Comparison of ENCODE assay signal across 18 cellular contexts in the genomic region with DNA sequence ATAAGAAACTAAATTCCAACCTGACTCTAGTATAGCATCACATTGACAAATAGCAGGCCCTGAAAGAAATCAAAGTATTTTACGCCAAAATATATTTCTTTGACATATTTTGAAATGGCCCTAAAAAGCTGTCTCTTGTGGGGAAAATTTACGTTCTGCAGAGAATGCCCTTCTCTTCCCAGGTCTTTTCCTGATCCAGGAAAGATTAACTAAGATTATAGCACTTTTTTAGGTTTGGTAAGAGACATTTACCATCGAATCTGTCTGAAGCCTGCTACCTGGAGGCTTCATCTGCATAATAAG.
DNase-seq lines count a peak whose midpoint lies in the region; ATAC-seq and TF ChIP-seq lines count a peak whose summit lies in the region.
"Had no signal": no experiment of that assay in that cellular context is flagged by ENCODE, and none has a peak within 500 bp of the region (broad histone marks: within the 10 kb centered on the region; RNA-seq: fewer than 3 reads in every experiment).

No MANE protein-coding gene starts in this region.

- H3K9me3 Mint-ChIP-seq in brain (peaks cover 0 to 6% (median 0%) of the 10 kb centered on the region in 5 experiments), neural progenitor cell (peaks cover 7% of the 10 kb centered on the region)

- no peaks in the 10 kb centered on the region for H3K36me3 ChIP-seq in Loucy (ENCODE audit: insufficient read depth, low read length)
- no peaks in the 10 kb centered on the region for H3K36me3 ChIP-seq in neural progenitor cell
- H3K36me3 ChIP-seq in SK-N-SH (replicated peaks in 1 of 2; ENCODE audit: control insufficient read depth in 1 of 2, insufficient read depth in 2 of 2, low read length in 1 of 2) = no peaks in the 10 kb centered on the region
- H3K36me3 ChIP-seq: HAP-1 had no signal

- TF ChIP-seq EP300 in SK-N-SH (IDR thresholded peaks at IDR 0.05; ENCODE audit: borderline replicate concordance in 1 of 2, low read depth in 1 of 2, low read length in 1 of 2) = no peak

- H3K9ac ChIP-seq in Loucy (ENCODE audit: low read depth, low read length, poor library complexity, severe bottlenecking) (no peak overlapping the region), neural progenitor cell (no peak overlapping the region), SK-N-SH (no peak overlapping the region)

- TF ChIP-seq CTCF in Loucy (conservative IDR thresholded peaks at IDR 0.05; ENCODE audit: low read length) = no peak
- TF ChIP-seq CTCF in brain (conservative IDR thresholded peaks at IDR 0.05) = no peak
- TF ChIP-seq CTCF in neural progenitor cell (IDR thresholded peaks at IDR 0.05) = no peak
- no peak for TF ChIP-seq CTCF in SK-N-SH (IDR thresholded peaks at IDR 0.05)

- H3K4me3 Mint-ChIP-seq in brain = no peak overlapping the region
- H3K4me3 Mint-ChIP-seq in neural progenitor cell = no peak overlapping the region

- H3K27ac Mint-ChIP-seq in brain (peak overlapping the region; percentile 33 to 84 (median 82)), neural progenitor cell (no peak overlapping the region)

- H3K9me2 ChIP-seq in Loucy (replicated peaks; ENCODE audit: low read depth, low read length) = no peaks in the 10 kb centered on the region
- H3K9me2 ChIP-seq in SK-N-SH = no peaks in the 10 kb centered on the region

- H3K4me2 ChIP-seq in Loucy (ENCODE audit: low read depth, low read length, poor library complexity, severe bottlenecking) = peak overlapping the region; percentile 51
- H3K4me2 ChIP-seq in neural progenitor cell = peak overlapping the region; percentile 18
- H3K4me2 ChIP-seq in SK-N-SH = no peak overlapping the region

- H3K4me1 ChIP-seq in Loucy (ENCODE audit: insufficient read depth, low read length, poor library complexity, severe bottlenecking) = peaks cover 26% of the 10 kb centered on the region
- peaks cover 36% of the 10 kb centered on the region for H3K4me1 ChIP-seq in neural progenitor cell
- H3K4me1 ChIP-seq in SK-N-SH (ENCODE audit: control insufficient read depth in 1 of 2, insufficient read depth in 2 of 2, low read depth in 1 of 2, low read length in 1 of 2) = peaks cover 0 to 7% of the 10 kb centered on the region in 2 experiments; a peak in 2 of 4 replicates

- 66% methylated on average over 3 of the region's 3 CpGs for WGBS in SK-N-SH (ENCODE audit: low lambda C conversion rate)

- H3K4me3 ChIP-seq in Loucy (ENCODE audit: low read length, poor library complexity, severe bottlenecking) (no peak overlapping the region), neural progenitor cell (no peak overlapping the region), SK-N-SH (ENCODE audit: low read depth in 2 of 2, low read length in 1 of 2) (no peak overlapping the region)
- H3K4me3 ChIP-seq: HAP-1 had no signal

- no peaks in the 10 kb centered on the region for H3F3A ChIP-seq in Loucy (ENCODE audit: low read depth)
- H3F3A ChIP-seq in neural progenitor cell (ENCODE audit: low read depth) = peaks cover 38% of the 10 kb centered on the region
- H3F3A ChIP-seq in SK-N-SH (replicated peaks; ENCODE audit: insufficient read depth) = peaks cover 6% of the 10 kb centered on the region

- no peaks in the 10 kb centered on the region for H3K9me3 ChIP-seq in Loucy (ENCODE audit: insufficient read depth, low read depth, low read length)
- H3K9me3 ChIP-seq in neural progenitor cell (ENCODE audit: low read depth) = no peaks in the 10 kb centered on the region
- no peaks in the 10 kb centered on the region for H3K9me3 ChIP-seq in SK-N-SH
- H3K9me3 ChIP-seq: HAP-1 had no signal

- H3K27me3 ChIP-seq in Loucy (ENCODE audit: insufficient read depth, low read length, poor library complexity, severe bottlenecking) (no peaks in the 10 kb centered on the region), neural progenitor cell (no peaks in the 10 kb centered on the region), SK-N-SH (ENCODE audit: insufficient read depth) (no peaks in the 10 kb centered on the region)

- H3K36me3 Mint-ChIP-seq in brain = no peaks in the 10 kb centered on the region
- no peaks in the 10 kb centered on the region for H3K36me3 Mint-ChIP-seq in neural progenitor cell

- ATAC-seq in GM19328 (IDR thresholded peaks at IDR 0.05; ENCODE audit: unreplicated experiment) = no peak
- no peak for ATAC-seq in GM21381 (IDR thresholded peaks at IDR 0.05; ENCODE audit: unreplicated experiment)
- ATAC-seq: HepG2 had no signal

- peaks cover 84% of the 10 kb centered on the region for H3K4me1 Mint-ChIP-seq in brain
- peaks cover 20% of the 10 kb centered on the region for H3K4me1 Mint-ChIP-seq in neural progenitor cell

- DNase-seq in neural progenitor cell (ENCODE audit: low spot score) (no peak), SK-N-SH (no peak), 8988T (no peak)
- DNase-seq: AML-193, DMS 273 treated with DMSO at 0.1 percent for 48 hours, DND-41, KBM-7, MV-4-11, NCI-H1694 treated with DMSO at 0.1 percent for 48 hours, NCI-H2227 treated with DMSO at 0.1 percent for 48 hours, NCI-H510A treated with DMSO at 0.1 percent for 48 hours, NCI-H774 had no signal

- no peak overlapping the region for H2AFZ ChIP-seq in Loucy (ENCODE audit: low read length)
- H2AFZ ChIP-seq in neural progenitor cell (replicated peaks) = peak overlapping the region; percentile 63
- no peak overlapping the region for H2AFZ ChIP-seq in SK-N-SH (ENCODE audit: low read depth)

- no peak for TF ChIP-seq RAD21 in SK-N-SH (IDR thresholded peaks at IDR 0.05; ENCODE audit: low read length)

- H3K27me3 Mint-ChIP-seq in brain (no peaks in the 10 kb centered on the region), neural progenitor cell (ENCODE audit: insufficient read depth, low read depth) (peaks cover 5% of the 10 kb centered on the region)

- CTCF ChIA-PET in SK-N-SH (lab: Yijun Ruan, JAX) = no interaction called here

- H4K20me1 ChIP-seq in Loucy (ENCODE audit: insufficient read depth, low read length, poor library complexity, severe bottlenecking) (no peaks in the 10 kb centered on the region), neural progenitor cell (ENCODE audit: low read depth) (no peaks in the 10 kb centered on the region), SK-N-SH (ENCODE audit: insufficient read depth) (no peaks in the 10 kb centered on the region)

- POLR2A ChIA-PET in SK-N-SH (lab: Yijun Ruan, JAX) = no interaction called here

- peak overlapping the region; percentile 11 for H3K27ac ChIP-seq in neural progenitor cell
- no peak overlapping the region for H3K27ac ChIP-seq in SK-N-SH (ENCODE audit: low read depth in 2 of 2, low read length in 1 of 2)

- H3K79me2 ChIP-seq in Loucy (ENCODE audit: insufficient read depth, low read length) (no peaks in the 10 kb centered on the region), neural progenitor cell (ENCODE audit: low read depth) (no peaks in the 10 kb centered on the region), SK-N-SH (ENCODE audit: insufficient read depth) (no peaks in the 10 kb centered on the region)

TF ChIP-seq in SK-N-SH, 30 proteins besides CTCF, POLR2A, EP300 and RAD21 (continues in another document):
- TF ChIP-seq EZH2phosphoT487 (IDR thresholded peaks at IDR 0.05; ENCODE audit: borderline replicate concordance, low read depth) (no peak), RFX5 (IDR thresholded peaks at IDR 0.05; ENCODE audit: low read length) (no peak), FOXM1 (IDR thresholded peaks at IDR 0.05; ENCODE audit: low read depth) (no peak), MEF2A (IDR thresholded peaks at IDR 0.05; ENCODE audit: borderline replicate concordance, low read depth) (no peak), TEAD4 (IDR thresholded peaks at IDR 0.05; ENCODE audit: borderline replicate concordance, insufficient read depth) (no peak), NRF1 (IDR thresholded peaks at IDR 0.05; ENCODE audit: low read depth, low read length) (no peak), ELF1 (IDR thresholded peaks at IDR 0.05) (no peak), SIN3A (IDR thresholded peaks at IDR 0.05; ENCODE audit: borderline replicate concordance, low read depth, low read length) (no peak), JUND (IDR thresholded peaks at IDR 0.05) (no peak), TCF12 (IDR thresholded peaks at IDR 0.05) (no peak), MXI1 (IDR thresholded peaks at IDR 0.05; ENCODE audit: low read depth, low read length) (no peak), GABPA (IDR thresholded peaks at IDR 0.05; ENCODE audit: low read depth) (no peak), SMC3 (IDR thresholded peaks at IDR 0.05; ENCODE audit: low read depth, low read length) (no peak), YY1 (IDR thresholded peaks at IDR 0.05; ENCODE audit: low read depth) (no peak), RXRA (IDR thresholded peaks at IDR 0.05; ENCODE audit: borderline replicate concordance, low read depth) (no peak), FOSL2 (IDR thresholded peaks at IDR 0.05; ENCODE audit: borderline replicate concordance, low read depth) (no peak)
- TF ChIP-seq, protein P1, sequence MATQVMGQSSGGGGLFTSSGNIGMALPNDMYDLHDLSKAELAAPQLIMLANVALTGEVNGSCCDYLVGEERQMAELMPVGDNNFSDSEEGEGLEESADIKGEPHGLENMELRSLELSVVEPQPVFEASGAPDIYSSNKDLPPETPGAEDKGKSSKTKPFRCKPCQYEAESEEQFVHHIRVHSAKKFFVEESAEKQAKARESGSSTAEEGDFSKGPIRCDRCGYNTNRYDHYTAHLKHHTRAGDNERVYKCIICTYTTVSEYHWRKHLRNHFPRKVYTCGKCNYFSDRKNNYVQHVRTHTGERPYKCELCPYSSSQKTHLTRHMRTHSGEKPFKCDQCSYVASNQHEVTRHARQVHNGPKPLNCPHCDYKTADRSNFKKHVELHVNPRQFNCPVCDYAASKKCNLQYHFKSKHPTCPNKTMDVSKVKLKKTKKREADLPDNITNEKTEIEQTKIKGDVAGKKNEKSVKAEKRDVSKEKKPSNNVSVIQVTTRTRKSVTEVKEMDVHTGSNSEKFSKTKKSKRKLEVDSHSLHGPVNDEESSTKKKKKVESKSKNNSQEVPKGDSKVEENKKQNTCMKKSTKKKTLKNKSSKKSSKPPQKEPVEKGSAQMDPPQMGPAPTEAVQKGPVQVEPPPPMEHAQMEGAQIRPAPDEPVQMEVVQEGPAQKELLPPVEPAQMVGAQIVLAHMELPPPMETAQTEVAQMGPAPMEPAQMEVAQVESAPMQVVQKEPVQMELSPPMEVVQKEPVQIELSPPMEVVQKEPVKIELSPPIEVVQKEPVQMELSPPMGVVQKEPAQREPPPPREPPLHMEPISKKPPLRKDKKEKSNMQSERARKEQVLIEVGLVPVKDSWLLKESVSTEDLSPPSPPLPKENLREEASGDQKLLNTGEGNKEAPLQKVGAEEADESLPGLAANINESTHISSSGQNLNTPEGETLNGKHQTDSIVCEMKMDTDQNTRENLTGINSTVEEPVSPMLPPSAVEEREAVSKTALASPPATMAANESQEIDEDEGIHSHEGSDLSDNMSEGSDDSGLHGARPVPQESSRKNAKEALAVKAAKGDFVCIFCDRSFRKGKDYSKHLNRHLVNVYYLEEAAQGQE (IDR thresholded peaks at IDR 0.05; ENCODE audit: low read depth, low read length) = no peak
- TF ChIP-seq, protein P2, sequence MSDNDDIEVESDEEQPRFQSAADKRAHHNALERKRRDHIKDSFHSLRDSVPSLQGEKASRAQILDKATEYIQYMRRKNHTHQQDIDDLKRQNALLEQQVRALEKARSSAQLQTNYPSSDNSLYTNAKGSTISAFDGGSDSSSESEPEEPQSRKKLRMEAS (IDR thresholded peaks at IDR 0.05; ENCODE audit: low read depth) = no peak
